ENCODE assay signal across 15 cellular contexts in the genomic region with DNA sequence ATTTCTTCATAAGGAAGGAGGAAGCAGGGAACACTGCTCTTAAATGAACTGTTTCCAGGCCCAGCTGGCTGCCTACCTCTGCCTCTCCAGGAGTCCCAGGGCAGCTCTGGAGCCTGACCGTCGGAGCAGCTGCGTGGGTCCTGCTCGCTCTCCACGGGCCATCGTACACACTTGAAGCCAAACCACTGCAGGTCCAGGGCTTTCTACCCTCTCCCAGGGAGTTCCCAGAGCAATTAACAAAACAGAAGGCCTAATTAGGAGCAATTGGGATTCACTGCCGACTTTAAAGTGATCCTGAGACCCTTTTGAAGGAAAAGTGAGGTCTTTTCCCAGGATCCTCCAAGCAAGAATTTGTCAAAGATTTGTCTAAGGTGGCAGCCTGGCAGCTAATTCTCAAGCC.
"Had no signal": no experiment of that assay in that cellular context is flagged by ENCODE, and none has a peak within 500 bp of the region (broad histone marks: within the 10 kb centered on the region; RNA-seq: fewer than 3 reads in every experiment).

No MANE protein-coding gene starts in this region.

- H3K9me3 Mint-ChIP-seq: activated naive CD8-positive, alpha-beta T cell treated with anti-CD3 and anti-CD28 coated beads for 36 hours; natural killer cell had no signal

- H3K4me3 Mint-ChIP-seq: activated naive CD8-positive, alpha-beta T cell treated with anti-CD3 and anti-CD28 coated beads for 36 hours; effector memory CD8-positive, alpha-beta T cell; natural killer cell had no signal

- H3K36me3 ChIP-seq: tibial artery had no signal

- H3K4me1 Mint-ChIP-seq: activated naive CD8-positive, alpha-beta T cell treated with anti-CD3 and anti-CD28 coated beads for 36 hours; natural killer cell had no signal

- H3K27ac Mint-ChIP-seq: activated naive CD8-positive, alpha-beta T cell treated with anti-CD3 and anti-CD28 coated beads for 36 hours; effector memory CD8-positive, alpha-beta T cell; natural killer cell; progenitor cell of endocrine pancreas had no signal

- H3K27ac ChIP-seq: hepatocyte, tibial artery had no signal

- H3K4me3 ChIP-seq: hepatocyte, tibial artery had no signal

- H3K36me3 Mint-ChIP-seq: activated naive CD8-positive, alpha-beta T cell treated with anti-CD3 and anti-CD28 coated beads for 36 hours; natural killer cell had no signal

- ATAC-seq: effector memory CD8-positive, alpha-beta T cell; left cardiac atrium; natural killer cell; right cardiac atrium; stimulated activated naive CD8-positive, alpha-beta T cell treated with anti-CD3 and anti-CD28 coated beads, Interleukin-15, Interleukin-2, amounts not matched to agents 100 U/mL and 50 U/mL, for 24 hours had no signal

- H2AFZ ChIP-seq: hepatocyte had no signal

- DNase-seq: activated CD4-positive, alpha-beta T cell treated with anti-CD3 and anti-CD28 coated beads, Interleukin-2, amount 50 U/mL, for 48 hours; activated naive CD4-positive, alpha-beta T cell; activated naive CD8-positive, alpha-beta T cell treated with anti-CD3 and anti-CD28 coated beads for 36 hours; amniotic stem cell; effector memory CD8-positive, alpha-beta T cell; foreskin fibroblast; left cardiac atrium; natural killer cell; right cardiac atrium; stimulated activated naive CD8-positive, alpha-beta T cell treated with anti-CD3 and anti-CD28 coated beads, Interleukin-15, Interleukin-2, amounts not matched to agents 100 U/mL and 50 U/mL, for 24 hours; substantia nigra; T1000; tibial artery had no signal

- H3K79me2 ChIP-seq: hepatocyte had no signal

- H3K4me2 ChIP-seq: hepatocyte had no signal

- H3K9me3 ChIP-seq: tibial artery had no signal

- H3K4me1 ChIP-seq: tibial artery had no signal
